In the genomic region with DNA sequence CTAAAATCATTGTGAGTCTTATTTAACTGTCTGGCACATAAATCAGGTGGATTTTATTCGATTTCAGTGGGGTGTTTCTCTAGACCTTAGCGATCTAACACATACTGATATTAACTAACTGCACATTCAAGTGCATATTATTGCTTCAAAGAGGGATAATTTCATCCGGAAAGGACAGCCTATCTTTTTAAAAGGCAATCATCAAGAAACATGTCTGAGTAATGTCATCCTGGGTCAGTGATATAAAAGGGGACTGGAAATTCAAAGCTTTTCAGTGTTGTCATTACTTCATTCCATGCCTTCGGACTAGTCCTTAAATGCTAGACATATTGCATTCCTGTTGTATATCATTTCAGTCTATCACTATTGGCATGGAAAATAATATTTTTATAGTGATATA, we compare ENCODE assay signal across 19 cellular contexts.
"Had no signal": no experiment of that assay in that cellular context is flagged by ENCODE, and none has a peak within 500 bp of the region (broad histone marks: within the 10 kb centered on the region; RNA-seq: fewer than 3 reads in every experiment).

No MANE protein-coding gene starts in this region.

- DNase-seq: KBM-7, MV-4-11, NCI-H1048, NCI-H1105, NCI-H1417, NCI-H1436 treated with DMSO at 0.1 percent for 48 hours, NCI-H1694, NCI-H187 treated with DMSO at 0.1 percent for 48 hours, NCI-H2029 treated with DMSO at 0.1 percent for 48 hours, NCI-H2171 treated with DMSO at 0.1 percent for 48 hours, NCI-H345, NCI-H524, NCI-H526 treated with DMSO at 0.1 percent for 48 hours, NCI-H774, PC-3, SHP77 had no signal

- ATAC-seq: Panc1, PC-3, SK-N-SH treated with all-trans-retinoic acid at 6 μM for 48 hours had no signal

- H3K27ac ChIP-seq: RWPE1 had no signal
